In the genomic region with DNA sequence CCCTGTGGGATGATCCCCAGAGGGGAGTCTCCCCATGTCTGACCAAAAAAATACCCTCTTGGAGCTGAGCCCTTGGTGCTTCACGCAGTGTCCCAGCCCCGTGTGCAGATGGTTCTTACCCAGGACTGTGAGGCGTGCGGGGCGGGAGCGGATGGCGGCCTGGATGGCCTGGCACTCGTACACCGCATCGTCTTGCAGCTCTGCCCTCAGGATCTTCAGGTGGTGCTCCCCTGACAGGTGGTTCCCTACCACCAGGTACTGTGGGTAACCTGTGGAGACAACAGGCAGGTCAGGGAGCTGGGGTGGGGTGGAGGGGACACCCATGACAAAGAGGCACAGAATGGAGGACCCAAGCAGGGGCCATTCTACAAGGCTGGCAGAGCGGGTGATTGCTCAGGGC, we compare ENCODE assay signal across 34 cellular contexts.
"Had no signal": no experiment of that assay in that cellular context is flagged by ENCODE, and none has a peak within 500 bp of the region (broad histone marks: within the 10 kb centered on the region; RNA-seq: fewer than 3 reads in every experiment).

No MANE protein-coding gene starts in this region.

- H3K27me3 ChIP-seq: ascending aorta, breast epithelium, cardiac muscle cell, colonic mucosa had no signal

- H3K36me3 Mint-ChIP-seq: activated CD4-positive, alpha-beta memory T cell treated with anti-CD3 and anti-CD28 coated beads for 36 hours; activated CD8-positive, alpha-beta memory T cell treated with anti-CD3 and anti-CD28 coated beads, Interleukin-2, amount 10 ng/mL, durations not matched to agents 7 days and 5 days; activated naive CD4-positive, alpha-beta T cell treated with anti-CD3 and anti-CD28 coated beads, Interleukin-2, amount 10 ng/mL, durations not matched to agents 7 days and 5 days; activated naive CD4-positive, alpha-beta T cell treated with anti-CD3 and anti-CD28 coated beads, Interleukin-2, amount 50 U/mL, for 72 hours; activated naive CD8-positive, alpha-beta T cell treated with anti-CD3 and anti-CD28 coated beads, Interleukin-2, amount 10 ng/mL, durations not matched to agents 7 days and 5 days; brain; T-cell had no signal

- H3K4me1 Mint-ChIP-seq: activated B cell treated with CpG ODN at 0.5 μM for 24 hours; activated CD4-positive, alpha-beta T cell treated with anti-CD3 and anti-CD28 coated beads for 36 hours; activated CD4-positive, alpha-beta T cell treated with anti-CD3 and anti-CD28 coated beads, Interleukin-2, amount 10 ng/mL, durations not matched to agents 24 days and 14 days; activated CD8-positive, alpha-beta memory T cell treated with anti-CD3 and anti-CD28 coated beads, Interleukin-2, amount 10 ng/mL, durations not matched to agents 7 days and 5 days; activated naive CD4-positive, alpha-beta T cell treated with anti-CD3 and anti-CD28 coated beads, Interleukin-2, amount 10 ng/mL, durations not matched to agents 7 days and 5 days; activated naive CD8-positive, alpha-beta T cell treated with anti-CD3 and anti-CD28 coated beads, Interleukin-2, amount 10 ng/mL, durations not matched to agents 7 days and 5 days; T-cell had no signal

- H3K9me3 ChIP-seq: ascending aorta, breast epithelium, colonic mucosa, esophagus squamous epithelium had no signal

- H3K27ac ChIP-seq: ascending aorta, breast epithelium, cardiac muscle cell, colonic mucosa, epithelial cell of prostate, esophagus squamous epithelium, WERI-Rb-1 had no signal

- H3K4me1 ChIP-seq: ascending aorta, breast epithelium, colonic mucosa, esophagus squamous epithelium had no signal

- H3K9me3 Mint-ChIP-seq: activated B cell treated with CpG ODN at 0.5 μM for 24 hours; activated CD4-positive, alpha-beta memory T cell treated with anti-CD3 and anti-CD28 coated beads for 36 hours; activated CD4-positive, alpha-beta T cell treated with anti-CD3 and anti-CD28 coated beads, Interleukin-2, amount 10 ng/mL, durations not matched to agents 24 days and 14 days; activated naive CD4-positive, alpha-beta T cell treated with anti-CD3 and anti-CD28 coated beads, Interleukin-2, amount 10 ng/mL, durations not matched to agents 7 days and 5 days; activated naive CD4-positive, alpha-beta T cell treated with anti-CD3 and anti-CD28 coated beads, Interleukin-2, amount 50 U/mL, for 72 hours; activated naive CD8-positive, alpha-beta T cell treated with anti-CD3 and anti-CD28 coated beads, Interleukin-2, amount 10 ng/mL, durations not matched to agents 7 days and 5 days; activated T-helper 1 cell treated with anti-CD3 and anti-CD28 coated beads, Interleukin-12 subunit alpha, Interleukin-12 subunit beta, Interleukin-2, Interleukin-4 antibody, amounts not matched to agents 30 ng/mL and 10 ng/mL and 1 ng/mL, durations not matched to agents 14 hours and 24 hours and 36 hours; brain; T-cell; T-helper 1 cell treated with Interleukin-12 subunit alpha and Interleukin-12 subunit beta and Interleukin-4 antibody, amounts not matched to agents 30 μg/mL and 1 μg/mL, for 36 hours had no signal

- H3K4me3 Mint-ChIP-seq: activated B cell treated with CpG ODN at 0.5 μM for 24 hours; activated CD4-positive, alpha-beta memory T cell treated with anti-CD3 and anti-CD28 coated beads for 36 hours; activated CD4-positive, alpha-beta T cell treated with anti-CD3 and anti-CD28 coated beads for 36 hours; activated CD4-positive, alpha-beta T cell treated with anti-CD3 and anti-CD28 coated beads, Interleukin-2, amount 10 ng/mL, durations not matched to agents 24 days and 14 days; activated CD8-positive, alpha-beta memory T cell treated with anti-CD3 and anti-CD28 coated beads, Interleukin-2, amount 10 ng/mL, durations not matched to agents 7 days and 5 days; activated CD8-positive, alpha-beta T cell treated with anti-CD3 and anti-CD28 coated beads, Interleukin-2, amount 10 ng/mL, durations not matched to agents 7 days and 5 days; activated naive CD4-positive, alpha-beta T cell treated with anti-CD3 and anti-CD28 coated beads, Interleukin-2, amount 10 ng/mL, durations not matched to agents 7 days and 5 days; activated naive CD8-positive, alpha-beta T cell treated with anti-CD3 and anti-CD28 coated beads, Interleukin-2, amount 10 ng/mL, durations not matched to agents 7 days and 5 days; activated T-helper 1 cell treated with anti-CD3 and anti-CD28 coated beads, Interleukin-12 subunit alpha, Interleukin-12 subunit beta, Interleukin-2, Interleukin-4 antibody, amounts not matched to agents 30 ng/mL and 10 ng/mL and 1 ng/mL, durations not matched to agents 14 hours and 24 hours and 36 hours; brain; T-cell; T-helper 1 cell treated with Interleukin-12 subunit alpha and Interleukin-12 subunit beta and Interleukin-4 antibody, amounts not matched to agents 30 μg/mL and 1 μg/mL, for 36 hours had no signal

- FAIRE-seq: endometrium, endothelial cell of umbilical vein had no signal

- H3K36me3 ChIP-seq: ascending aorta, breast epithelium, cardiac muscle cell, colonic mucosa, esophagus squamous epithelium, WERI-Rb-1 had no signal

- H3K4me3 ChIP-seq: ascending aorta, breast epithelium, cardiac muscle cell, colonic mucosa, esophagus squamous epithelium had no signal

- H3K27me3 Mint-ChIP-seq: activated CD4-positive, alpha-beta memory T cell treated with anti-CD3 and anti-CD28 coated beads for 36 hours; activated CD4-positive, alpha-beta T cell treated with anti-CD3 and anti-CD28 coated beads for 36 hours; activated CD4-positive, alpha-beta T cell treated with anti-CD3 and anti-CD28 coated beads, Interleukin-2, amount 10 ng/mL, durations not matched to agents 24 days and 14 days; activated CD8-positive, alpha-beta memory T cell treated with anti-CD3 and anti-CD28 coated beads, Interleukin-2, amount 10 ng/mL, durations not matched to agents 7 days and 5 days; activated naive CD8-positive, alpha-beta T cell treated with anti-CD3 and anti-CD28 coated beads, Interleukin-2, amount 10 ng/mL, durations not matched to agents 7 days and 5 days; brain had no signal

- H3K27ac Mint-ChIP-seq: activated B cell treated with CpG ODN at 0.5 μM for 24 hours; activated CD4-positive, alpha-beta memory T cell treated with anti-CD3 and anti-CD28 coated beads for 36 hours; activated CD4-positive, alpha-beta T cell treated with anti-CD3 and anti-CD28 coated beads for 36 hours; activated CD4-positive, alpha-beta T cell treated with anti-CD3 and anti-CD28 coated beads, Interleukin-2, amount 10 ng/mL, durations not matched to agents 24 days and 14 days; activated CD8-positive, alpha-beta memory T cell treated with anti-CD3 and anti-CD28 coated beads, Interleukin-2, amount 10 ng/mL, durations not matched to agents 7 days and 5 days; activated CD8-positive, alpha-beta T cell treated with anti-CD3 and anti-CD28 coated beads, Interleukin-2, amount 10 ng/mL, durations not matched to agents 7 days and 5 days; activated naive CD4-positive, alpha-beta T cell treated with anti-CD3 and anti-CD28 coated beads, Interleukin-2, amount 10 ng/mL, durations not matched to agents 7 days and 5 days; activated naive CD4-positive, alpha-beta T cell treated with anti-CD3 and anti-CD28 coated beads, Interleukin-2, amount 50 U/mL, for 72 hours; activated naive CD8-positive, alpha-beta T cell treated with anti-CD3 and anti-CD28 coated beads, Interleukin-2, amount 10 ng/mL, durations not matched to agents 7 days and 5 days; activated T-helper 1 cell treated with anti-CD3 and anti-CD28 coated beads, Interleukin-12 subunit alpha, Interleukin-12 subunit beta, Interleukin-2, Interleukin-4 antibody, amounts not matched to agents 30 ng/mL and 10 ng/mL and 1 ng/mL, durations not matched to agents 14 hours and 24 hours and 36 hours; T-cell; T-helper 1 cell treated with Interleukin-12 subunit alpha and Interleukin-12 subunit beta and Interleukin-4 antibody, amounts not matched to agents 30 μg/mL and 1 μg/mL, for 36 hours had no signal

- DNase-seq: activated B cell treated with CpG ODN at 0.5 μM for 24 hours; activated CD4-positive, alpha-beta memory T cell treated with anti-CD3 and anti-CD28 coated beads for 36 hours; activated CD4-positive, alpha-beta T cell treated with anti-CD3 and anti-CD28 coated beads for 36 hours; activated CD4-positive, alpha-beta T cell treated with anti-CD3 and anti-CD28 coated beads, Interleukin-2, amount 10 ng/mL, durations not matched to agents 24 days and 14 days; activated CD8-positive, alpha-beta memory T cell treated with anti-CD3 and anti-CD28 coated beads, Interleukin-2, amount 10 ng/mL, durations not matched to agents 7 days and 5 days; activated CD8-positive, alpha-beta memory T cell treated with anti-CD3 and anti-CD28 coated beads, Interleukin-2, amount 50 U/mL, for 4 hours; activated CD8-positive, alpha-beta T cell treated with anti-CD3 and anti-CD28 coated beads, Interleukin-2, amount 10 ng/mL, durations not matched to agents 7 days and 5 days; activated gamma-delta T cell; activated naive CD4-positive, alpha-beta T cell; activated naive CD4-positive, alpha-beta T cell treated with anti-CD3 and anti-CD28 coated beads, Interleukin-2, amount 10 ng/mL, durations not matched to agents 7 days and 5 days; activated naive CD8-positive, alpha-beta T cell treated with anti-CD3 and anti-CD28 coated beads, Interleukin-2, amount 10 ng/mL, durations not matched to agents 7 days and 5 days; activated T-cell treated with anti-CD3 and anti-CD28 coated beads, Interleukin-2, amount 50 U/mL, for 1 hour; activated T-cell treated with anti-CD3 and anti-CD28 coated beads, Interleukin-2, amount 50 U/mL, for 48 hours; central memory CD4-positive, alpha-beta T cell; cerebellar nuclear complex; colonic mucosa; effector CD8-positive, alpha-beta T cell; esophagus squamous epithelium; foreskin melanocyte; SW 1271; T-cell; T1000; WERI-Rb-1 had no signal

- ATAC-seq: activated CD4-positive, alpha-beta T cell treated with anti-CD3 and anti-CD28 coated beads for 36 hours; activated CD4-positive, CD25-positive, alpha-beta regulatory T cell treated with anti-CD3 and anti-CD28 coated beads, Interleukin-2, amount 50 U/mL, for 24 hours; activated CD8-positive, alpha-beta memory T cell treated with anti-CD3 and anti-CD28 coated beads, Interleukin-2, amount 10 ng/mL, durations not matched to agents 7 days and 5 days; activated CD8-positive, alpha-beta T cell treated with anti-CD3 and anti-CD28 coated beads, Interleukin-2, amount 10 ng/mL, durations not matched to agents 7 days and 5 days; activated naive CD4-positive, alpha-beta T cell treated with anti-CD3 and anti-CD28 coated beads, Interleukin-2, amount 50 U/mL, for 72 hours; T-cell had no signal
